In genomic region chr4:83387922-83388676, GRCh38 we compare ENCODE assay signal across 14 cellular contexts. TPM values are rescaled to one million over a fixed set of nuclear protein-coding genes. Genes with fewer than 3 reads are reported as not detected.
A peak's percentile ranks its signal among the peaks of the same experiment; 100 is the strongest.
DNase-seq lines count a peak whose midpoint lies in the region; ATAC-seq and TF ChIP-seq lines count a peak whose summit lies in the region.
"Had no signal": no experiment of that assay in that cellular context is flagged by ENCODE, and none has a peak within 500 bp of the region (broad histone marks: within the 10 kb centered on the region; RNA-seq: fewer than 3 reads in every experiment).

No MANE protein-coding gene starts in this region.

- TF ChIP-seq EP300 in SK-N-SH (IDR thresholded peaks at IDR 0.05; ENCODE audit: borderline replicate concordance in 1 of 2, low read depth in 1 of 2, low read length in 1 of 2), result no peak

- no peaks in the 10 kb centered on the region; a peak in 1 of 4 replicates for H3K4me1 ChIP-seq in SK-N-SH (ENCODE audit: control insufficient read depth in 1 of 2, insufficient read depth in 2 of 2, low read depth in 1 of 2, low read length in 1 of 2)
- H3K4me1 ChIP-seq: A549 had no signal

- no peak overlapping the region for H2AFZ ChIP-seq in SK-N-SH (ENCODE audit: low read depth)

- no peaks in the 10 kb centered on the region for H3K9me3 ChIP-seq in SK-N-SH
- H3K9me3 ChIP-seq: A549 had no signal

- no peaks in the 10 kb centered on the region for H3F3A ChIP-seq in SK-N-SH (replicated peaks; ENCODE audit: insufficient read depth)

- no peak overlapping the region for H3K4me2 ChIP-seq in SK-N-SH
- H3K4me2 ChIP-seq: A549 had no signal

- no peaks in the 10 kb centered on the region for H3K27me3 ChIP-seq in SK-N-SH (ENCODE audit: insufficient read depth)
- peaks cover 28% of the 10 kb centered on the region for H3K27me3 ChIP-seq in H7 (ENCODE audit: control insufficient read depth, insufficient read depth, low read length)

- ATAC-seq in SK-N-SH treated with all-trans-retinoic acid at 6 μM for 48 hours, result no peak
- ATAC-seq: A549 had no signal

- POLR2A ChIA-PET in SK-N-SH (lab: Yijun Ruan, JAX) (no interaction called here), RWPE1 (lab: Yijun Ruan, JAX; ENCODE audit: low non-redundant PET) (no interaction called here)

- CTCF ChIA-PET in SK-N-SH (lab: Yijun Ruan, JAX) (interaction anchor here (1.0 kb wide), 1 partner anchor 20 kb away, joined by 3 read pairs; no protein-coding TSS in a partner anchor), RWPE1 (lab: Yijun Ruan, JAX) (interaction anchor here (0.5 to 0.6 kb wide), 3 partner anchors 33 to 670 kb away, joined by 3 to 8 read pairs (median 3); no protein-coding TSS in a partner anchor)

- no peaks in the 10 kb centered on the region for H3K79me2 ChIP-seq in SK-N-SH (ENCODE audit: insufficient read depth)

- H4K20me1 ChIP-seq in SK-N-SH (ENCODE audit: insufficient read depth), result no peaks in the 10 kb centered on the region

- H3K36me3 ChIP-seq in SK-N-SH (replicated peaks in 1 of 2; ENCODE audit: control insufficient read depth in 1 of 2, insufficient read depth in 2 of 2, low read length in 1 of 2) (no peaks in the 10 kb centered on the region), H7 (replicated peaks; ENCODE audit: control insufficient read depth, insufficient read depth, low read length) (no peaks in the 10 kb centered on the region)

- DNase-seq in SK-N-SH (no peak), T-helper 1 cell (peak in 3 of 5 donors; percentile 5 to 69 (median 13)), cardiac fibroblast (ENCODE audit: low read depth in 2 of 2) (peak; percentile 10 to 24), RWPE1 (ENCODE audit: low spot score) (no peak), H7 (no peak), D341Med (ENCODE audit: low spot score) (no peak)
- DNase-seq in stimulated activated CD4-positive, alpha-beta T cell treated with anti-CD3 and anti-CD28 coated beads, Interleukin-2, amount 100 ng/mL, for 24 hours, result peak; percentile 4 to 19
- DNase-seq: cerebellar nuclear complex, glutamatergic neuron, NCI-H2081, SHP77 treated with DMSO at 0.1 percent for 48 hours had no signal

- H3K4me3 ChIP-seq in SK-N-SH (ENCODE audit: low read depth in 2 of 2, low read length in 1 of 2), result no peak overlapping the region
- no peak overlapping the region for H3K4me3 ChIP-seq in cardiac fibroblast (replicated peaks in 1 of 2; ENCODE audit: low read depth in 2 of 2, low read length in 2 of 2)
- no peak overlapping the region for H3K4me3 ChIP-seq in H7 (ENCODE audit: insufficient read depth, low read depth, low read length)
- H3K4me3 ChIP-seq: A549, lung had no signal

- H3K9ac ChIP-seq in SK-N-SH, result no peak overlapping the region

- no peak for TF ChIP-seq CTCF in SK-N-SH (IDR thresholded peaks at IDR 0.05)
- no peak for TF ChIP-seq CTCF in cardiac fibroblast (IDR thresholded peaks at IDR 0.05; ENCODE audit: low read depth, low read length)
- no peak for TF ChIP-seq CTCF in RWPE1 (conservative IDR thresholded peaks at IDR 0.05; ENCODE audit: low read depth)

- TF ChIP-seq RAD21 in SK-N-SH (IDR thresholded peaks at IDR 0.05; ENCODE audit: low read length), result no peak

- H3K9me2 ChIP-seq in SK-N-SH, result no peaks in the 10 kb centered on the region

- H3K27ac ChIP-seq in SK-N-SH (ENCODE audit: low read depth in 2 of 2, low read length in 1 of 2), result peak overlapping the region in 1 of 2 experiments; percentile 11; a peak in 1 of 4 replicates
- no peak overlapping the region for H3K27ac ChIP-seq in RWPE1
- H3K27ac ChIP-seq: A549 had no signal

- 86% methylated on average over 4 of the region's 4 CpGs for WGBS in SK-N-SH (ENCODE audit: low lambda C conversion rate)

TF ChIP-seq in SK-N-SH treated with all-trans-retinoic acid at 6 μM for 48 hours, 23 proteins besides CTCF, POLR2A, EP300 and RAD21:
- TF ChIP-seq ZNF8 (CRISPR knock-in tag; IDR thresholded peaks at IDR 0.05) (no peak), TCF4 (CRISPR knock-in tag; IDR thresholded peaks at IDR 0.05; ENCODE audit: borderline replicate concordance) (no peak), BACH2 (CRISPR knock-in tag; IDR thresholded peaks at IDR 0.05; ENCODE audit: borderline replicate concordance) (no peak), CSDC2 (CRISPR knock-in tag; IDR thresholded peaks at IDR 0.05) (peak; percentile 54; the same call in 1 of the 2 replicates), PATZ1 (CRISPR knock-in tag; IDR thresholded peaks at IDR 0.05; ENCODE audit: borderline replicate concordance) (no peak), PPARA (CRISPR knock-in tag; IDR thresholded peaks at IDR 0.05; ENCODE audit: borderline replicate concordance) (no peak), ZNF70 (CRISPR knock-in tag; IDR thresholded peaks at IDR 0.05) (no peak), ARNTL (CRISPR knock-in tag; IDR thresholded peaks at IDR 0.05; ENCODE audit: borderline replicate concordance, low read depth) (no peak)

TF ChIP-seq in SK-N-SH, 30 proteins besides CTCF, POLR2A, EP300 and RAD21:
- no peak for TF ChIP-seq JUND (IDR thresholded peaks at IDR 0.05)
- TF ChIP-seq POLR2AphosphoS5 (IDR thresholded peaks at IDR 0.05; ENCODE audit: low read depth, low read length), result no peak
- TF ChIP-seq ZBTB33 (IDR thresholded peaks at IDR 0.05; ENCODE audit: borderline replicate concordance, low read depth), result no peak
- TF ChIP-seq TEAD4 (IDR thresholded peaks at IDR 0.05; ENCODE audit: borderline replicate concordance, insufficient read depth), result no peak

RNA-seq across cellular contexts. Expression of gene HPSE, which starts 53.5 kb away (rescaled TPM):
- polyA plus RNA-seq in SK-N-SH (2012; rRNA removed), result 1.7 and 2.1 TPM in 2 replicates
- polyA plus RNA-seq in SK-N-SH (2012; cell fraction: cytosol; rRNA removed), result 2.0 and 2.1 TPM in 2 replicates
- 0.61 and 1.3 TPM in 2 replicates for polyA plus RNA-seq in SK-N-SH (2012; cell fraction: nucleus; rRNA removed)
- total RNA-seq in H7 (2014; rRNA removed; shearing (Covaris generic)), result 0.62 and 0.78 TPM in 2 replicates

Comparison
In these comparisons a context has a peak if more than half of its experiments do, and no peak if none do; other contexts are left out.
1. DNase-seq: peak in T-helper 1 cell (3 of 5), cardiac fibroblast (2 of 2) and stimulated activated CD4-positive, alpha-beta T cell treated with anti-CD3 and anti-CD28 coated beads, Interleukin-2, amount 100 ng/mL, for 24 hours (2 of 2); none in SK-N-SH (single experiment), RWPE1 (single experiment), H7 (single experiment) and D341Med (single experiment).